Comparison of ENCODE assay signal across 9 cellular contexts in genomic region chr20:22339091-22339881, GRCh38.
A peak's percentile ranks its signal among the peaks of the same experiment; 100 is the strongest.
DNase-seq lines count a peak whose midpoint lies in the region; TF ChIP-seq lines count a peak whose summit lies in the region.
"Had no signal": no experiment of that assay in that cellular context is flagged by ENCODE, and none has a peak within 500 bp of the region (broad histone marks: within the 10 kb centered on the region; RNA-seq: fewer than 3 reads in every experiment).

No MANE protein-coding gene starts in this region.

- H3K27ac Mint-ChIP-seq in neural crest cell (ENCODE audit: unreplicated experiment) = no peak overlapping the region
- H3K27ac Mint-ChIP-seq: activated B cell treated with CpG ODN at 0.5 μM for 24 hours had no signal

- DNase-seq in COR-L47 (lab: John Stamatoyannopoulos, UW) (peak; percentile 79), GM20000 (ENCODE audit: low spot score) (peak; percentile 63), NCI-H187 treated with DMSO at 0.1 percent for 48 hours (lab: John Stamatoyannopoulos, UW) (peak; percentile 7), SKM-1 treated with dmso at 0.1 percent for 144 hours (lab: John Stamatoyannopoulos, UW; ENCODE audit: unreplicated experiment) (peak; percentile 57), fibroblast of gingiva (ENCODE audit: low read depth) (peak; percentile 40), neural crest cell (ENCODE audit: low read depth, low spot score) (peak; percentile 67), occipital lobe (lab: John Stamatoyannopoulos, UW) (no peak)
- no peak for DNase-seq in effector CD4-positive, alpha-beta T cell
- DNase-seq: activated B cell treated with CpG ODN at 0.5 μM for 24 hours had no signal

- H3K27me3 Mint-ChIP-seq in neural crest cell (ENCODE audit: low read depth) = peaks cover 81% of the 10 kb centered on the region

- no peak overlapping the region for H3K4me3 Mint-ChIP-seq in neural crest cell
- H3K4me3 Mint-ChIP-seq: activated B cell treated with CpG ODN at 0.5 μM for 24 hours had no signal

- no peaks in the 10 kb centered on the region for H3K36me3 Mint-ChIP-seq in neural crest cell (ENCODE audit: low read depth)

- TF ChIP-seq CTCF in GM20000 (IDR thresholded peaks at IDR 0.05; ENCODE audit: extremely low read depth, missing control alignments) (peak; percentile 65), neural crest cell (conservative IDR thresholded peaks at IDR 0.05) (peak; percentile 92)

- H3K9me3 Mint-ChIP-seq in neural crest cell = no peaks in the 10 kb centered on the region
- H3K9me3 Mint-ChIP-seq: activated B cell treated with CpG ODN at 0.5 μM for 24 hours had no signal

- H3K4me1 Mint-ChIP-seq in neural crest cell = no peaks in the 10 kb centered on the region
- H3K4me1 Mint-ChIP-seq: activated B cell treated with CpG ODN at 0.5 μM for 24 hours had no signal

Comparison
In these comparisons a context has a peak if more than half of its experiments do, and no peak if none do; other contexts are left out.
1. DNase-seq: peak in COR-L47 (single experiment), GM20000 (single experiment), NCI-H187 treated with DMSO at 0.1 percent for 48 hours (single experiment), SKM-1 treated with dmso at 0.1 percent for 144 hours (single experiment), fibroblast of gingiva (single experiment) and neural crest cell (single experiment); none in effector CD4-positive, alpha-beta T cell (single experiment) and occipital lobe (single experiment).